ENCODE assay signal across 8 cellular contexts in genomic region chr9:132800038-132800648, GRCh38.
DNase-seq lines count a peak whose midpoint lies in the region; ATAC-seq, FAIRE-seq and TF ChIP-seq lines count a peak whose summit lies in the region.

No MANE protein-coding gene starts in this region.

- no peak for ATAC-seq in HG03571 (IDR thresholded peaks at IDR 0.05; ENCODE audit: unreplicated experiment)

- FAIRE-seq in astrocyte (lab: Jason Lieb, UNC), result no peak

- peak; percentile 74 for TF ChIP-seq CTCF in GM12865 (IDR thresholded peaks at IDR 0.05; ENCODE audit: insufficient read depth, low read depth, low read length, missing control alignments)
- peak; percentile 76 for TF ChIP-seq CTCF in astrocyte (IDR thresholded peaks at IDR 0.05; ENCODE audit: insufficient read depth, low read depth, low read length)
- TF ChIP-seq CTCF in hepatocyte (IDR thresholded peaks at IDR 0.05; ENCODE audit: poor library complexity), result peak; percentile 95
- peak; percentile 78 for TF ChIP-seq CTCF in retinal pigment epithelial cell (conservative IDR thresholded peaks at IDR 0.05; ENCODE audit: low read depth, low read length)

- H3K27me3 Mint-ChIP-seq in astrocyte (ENCODE audit: low read depth, unreplicated experiment), result peaks cover 58% of the 10 kb centered on the region

- no peak overlapping the region for H3K9ac ChIP-seq in astrocyte (ENCODE audit: low read length)

- H2AFZ ChIP-seq in astrocyte (ENCODE audit: low read depth, low read length) (peak overlapping the region; percentile 28), hepatocyte (no peak overlapping the region)

- H3K27ac ChIP-seq in astrocyte (ENCODE audit: low read depth, low read length), result no peak overlapping the region
- no peak overlapping the region for H3K27ac ChIP-seq in hepatocyte

- H3K36me3 ChIP-seq in astrocyte (ENCODE audit: insufficient read depth, low read length) (no peaks in the 10 kb centered on the region), hepatocyte (replicated peaks; ENCODE audit: insufficient read depth, low read depth) (no peaks in the 10 kb centered on the region)

- H3K27ac Mint-ChIP-seq in astrocyte (ENCODE audit: unreplicated experiment), result no peak overlapping the region

- peaks cover 3% of the 10 kb centered on the region for H3K9me3 Mint-ChIP-seq in astrocyte (ENCODE audit: unreplicated experiment)

- H3K9me3 ChIP-seq in astrocyte (ENCODE audit: insufficient read depth, low read depth, low read length), result no peaks in the 10 kb centered on the region
- H3K9me3 ChIP-seq in hepatocyte (ENCODE audit: low read depth), result no peaks in the 10 kb centered on the region

- H3K27me3 ChIP-seq in astrocyte (ENCODE audit: insufficient read depth, low read length) (peaks cover 9% of the 10 kb centered on the region), hepatocyte (no peaks in the 10 kb centered on the region)

- H3K79me2 ChIP-seq in astrocyte (ENCODE audit: insufficient read depth, low read length), result no peaks in the 10 kb centered on the region
- no peaks in the 10 kb centered on the region for H3K79me2 ChIP-seq in hepatocyte

- no peaks in the 10 kb centered on the region for H3K36me3 Mint-ChIP-seq in astrocyte (ENCODE audit: low read depth, unreplicated experiment)

- DNase-seq in GM12865 (ENCODE audit: low read depth), result peak; percentile 80
- DNase-seq in NCI-H146 treated with DMSO at 0.1 percent for 48 hours (lab: John Stamatoyannopoulos, UW; ENCODE audit: unreplicated experiment), result peak; percentile 29
- DNase-seq in T-helper 9 cell, result peak; percentile 45
- peak; percentile 10 for DNase-seq in astrocyte (ENCODE audit: low read depth)
- peak; percentile 87 for DNase-seq in hepatocyte (ENCODE audit: low spot score)
- DNase-seq in retinal pigment epithelial cell (ENCODE audit: low read depth), result no peak
- DNase-seq in epidermal melanocyte (ENCODE audit: insufficient read length, low spot score), result no peak

- H3K4me3 ChIP-seq in GM12865 (ENCODE audit: low read depth, low read length) (no peak overlapping the region), astrocyte (ENCODE audit: insufficient read depth, low read depth, low read length) (no peak overlapping the region), hepatocyte (no peak overlapping the region), retinal pigment epithelial cell (ENCODE audit: low read length) (no peak overlapping the region)

- H3K4me1 Mint-ChIP-seq in astrocyte (ENCODE audit: low read depth, unreplicated experiment), result no peaks in the 10 kb centered on the region

- H4K20me1 ChIP-seq in astrocyte (ENCODE audit: insufficient read depth, low read length), result no peaks in the 10 kb centered on the region
- no peaks in the 10 kb centered on the region for H4K20me1 ChIP-seq in hepatocyte (ENCODE audit: insufficient read depth, poor library complexity, severe bottlenecking)

- H3K9me2 ChIP-seq in hepatocyte (replicated peaks; ENCODE audit: insufficient read depth), result no peaks in the 10 kb centered on the region

- H3K4me3 Mint-ChIP-seq in astrocyte (ENCODE audit: unreplicated experiment), result no peak overlapping the region

- WGBS in hepatocyte (ENCODE audit: low lambda C conversion rate, missing lambda C conversion rate), result 25% methylated on average over 22 of the region's 22 CpGs

- no peak overlapping the region for H3K4me2 ChIP-seq in astrocyte (ENCODE audit: low read length)
- peak overlapping the region; percentile 44 for H3K4me2 ChIP-seq in hepatocyte

- H3K4me1 ChIP-seq in astrocyte (ENCODE audit: insufficient read depth, low read length), result no peaks in the 10 kb centered on the region
- peaks cover 5% of the 10 kb centered on the region for H3K4me1 ChIP-seq in hepatocyte (ENCODE audit: insufficient read depth)

Comparison
In these comparisons a context has a peak if more than half of its experiments do, and no peak if none do; other contexts are left out.
1. DNase-seq: peak in GM12865 (single experiment), NCI-H146 treated with DMSO at 0.1 percent for 48 hours (single experiment), T-helper 9 cell (single experiment), astrocyte (single experiment) and hepatocyte (single experiment); none in retinal pigment epithelial cell (single experiment) and epidermal melanocyte (single experiment).
2. Peak in every context shown above with its lines, with median percentiles within 50 percentile points of each other: CTCF ChIP-seq.